ENCODE assay signal across 23 cellular contexts in the genomic region with DNA sequence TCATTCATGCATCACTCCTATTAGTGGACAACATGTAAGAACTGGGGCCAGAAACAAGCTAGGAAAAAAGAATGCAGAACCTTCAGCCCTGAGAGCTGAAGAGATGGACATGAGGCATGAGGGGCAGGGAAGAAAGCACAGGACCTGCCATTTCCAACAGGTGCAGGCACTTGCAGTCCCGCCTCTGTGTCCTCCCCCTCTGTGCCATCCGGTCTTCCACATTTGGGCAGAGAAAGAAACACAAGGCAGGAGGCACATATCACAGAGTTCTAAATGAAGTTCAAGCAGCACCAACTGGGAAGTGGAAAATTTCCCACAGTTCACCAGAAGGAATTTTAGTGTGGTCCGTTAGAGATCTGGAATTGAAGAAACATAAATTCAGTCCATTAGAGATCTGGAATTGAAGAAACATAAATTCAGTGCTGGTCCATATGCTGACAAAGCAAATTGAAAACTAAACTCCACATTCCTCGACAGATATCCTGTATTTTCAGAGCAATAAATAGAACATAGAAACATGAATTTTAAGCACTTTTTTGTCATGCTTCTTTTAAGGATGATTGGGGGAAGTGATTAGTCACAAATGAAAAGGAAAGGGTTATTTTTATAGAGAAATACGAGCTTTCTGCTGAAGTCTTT. TPM values are rescaled to one million over a fixed set of nuclear protein-coding genes. Genes with fewer than 3 reads are reported as not detected.
"Had no signal": no experiment of that assay in that cellular context is flagged by ENCODE, and none has a peak within 500 bp of the region (broad histone marks: within the 10 kb centered on the region; RNA-seq: fewer than 3 reads in every experiment).

No MANE protein-coding gene starts in this region.

- H3K4me3 ChIP-seq: heart left ventricle, lung, prostate gland, tibial artery, vagina had no signal

- H3K36me3 ChIP-seq: heart left ventricle, prostate gland, tibial artery, vagina had no signal

- H3K9me3 Mint-ChIP-seq: activated naive CD4-positive, alpha-beta T cell treated with anti-CD3 and anti-CD28 coated beads, Interleukin-2, amount 10 ng/mL, durations not matched to agents 7 days and 5 days; effector memory CD8-positive, alpha-beta T cell had no signal

- H3K36me3 Mint-ChIP-seq: activated naive CD4-positive, alpha-beta T cell treated with anti-CD3 and anti-CD28 coated beads, Interleukin-2, amount 10 ng/mL, durations not matched to agents 7 days and 5 days; mesothelial cell of epicardium; stimulated activated effector memory CD8-positive, alpha-beta T cell treated with anti-CD3 and anti-CD28 coated beads, Interleukin-12 subunit alpha, Interleukin-12 subunit beta, amount 100 ng/mL, for 72 hours had no signal

- H3K9me3 ChIP-seq: prostate gland, tibial artery, vagina had no signal

- H3K4me1 ChIP-seq: prostate gland had no signal

- H3K27ac Mint-ChIP-seq: activated naive CD4-positive, alpha-beta T cell treated with anti-CD3 and anti-CD28 coated beads, Interleukin-2, amount 10 ng/mL, durations not matched to agents 7 days and 5 days; effector memory CD8-positive, alpha-beta T cell; mesothelial cell of epicardium; stimulated activated effector memory CD8-positive, alpha-beta T cell treated with anti-CD3 and anti-CD28 coated beads, Interleukin-12 subunit alpha, Interleukin-12 subunit beta, amount 100 ng/mL, for 72 hours had no signal

- H3K4me3 Mint-ChIP-seq: activated naive CD4-positive, alpha-beta T cell treated with anti-CD3 and anti-CD28 coated beads, Interleukin-2, amount 10 ng/mL, durations not matched to agents 7 days and 5 days; effector memory CD8-positive, alpha-beta T cell; mesothelial cell of epicardium; neural crest cell; stimulated activated effector memory CD8-positive, alpha-beta T cell treated with anti-CD3 and anti-CD28 coated beads, Interleukin-12 subunit alpha, Interleukin-12 subunit beta, amount 100 ng/mL, for 72 hours had no signal

- H3K4me1 Mint-ChIP-seq: activated naive CD4-positive, alpha-beta T cell treated with anti-CD3 and anti-CD28 coated beads, Interleukin-2, amount 10 ng/mL, durations not matched to agents 7 days and 5 days; neural crest cell had no signal

- H3K27ac ChIP-seq: epithelial cell of prostate, heart left ventricle, prostate gland, tibial artery, vagina had no signal

- H3K27me3 ChIP-seq: heart left ventricle, tibial artery, vagina had no signal

- DNase-seq: activated CD4-positive, CD25-positive, alpha-beta regulatory T cell treated with anti-CD3 and anti-CD28 coated beads, Interleukin-2, amount 50 U/mL, for 72 hours; activated naive CD4-positive, alpha-beta T cell treated with anti-CD3 and anti-CD28 coated beads, Interleukin-2, amount 10 ng/mL, durations not matched to agents 7 days and 5 days; amniotic stem cell; cerebellar nuclear complex; dermis blood vessel endothelial cell; effector memory CD8-positive, alpha-beta T cell; foreskin melanocyte; heart left ventricle; left cardiac atrium; stimulated activated CD4-positive, alpha-beta T cell treated with anti-CD3 and anti-CD28 coated beads, Interleukin-12 subunit alpha, Interleukin-12 subunit beta, amount 100 ng/mL, for 4 hours; stimulated activated CD4-positive, alpha-beta T cell treated with anti-CD3 and anti-CD28 coated beads, Interleukin-2, amount 100 ng/mL, for 24 hours; T-helper 1 cell; tibial artery had no signal

- ATAC-seq: effector memory CD8-positive, alpha-beta T cell; left cardiac atrium; sciatic nerve had no signal

RNA-seq across cellular contexts. Expression of gene DAPP1, which starts 57.2 kb away (rescaled TPM):
- total RNA-seq: dermis blood vessel endothelial cell, fibroblast of lung, neural crest cell, osteoblast had no signal
- polyA plus RNA-seq: fibroblast of lung had no signal
